Comparison of ENCODE assay signal across 11 cellular contexts in genomic region chr12:58916153-58916709, GRCh38. TPM values are rescaled to one million over a fixed set of nuclear protein-coding genes. Genes with fewer than 3 reads are reported as not detected.
DNase-seq lines count a peak whose midpoint lies in the region; ATAC-seq, FAIRE-seq and TF ChIP-seq lines count a peak whose summit lies in the region.
"Had no signal": no experiment of that assay in that cellular context is flagged by ENCODE, and none has a peak within 500 bp of the region (broad histone marks: within the 10 kb centered on the region; RNA-seq: fewer than 3 reads in every experiment).

No MANE protein-coding gene starts in this region.

- intact Hi-C loops in breast epithelium (cut with DNase I; ENCODE audit: low total_unique reads), result no loop called here
- intact Hi-C loops in left lung (cut with DNase I), result no loop called here
- intact Hi-C loops in activated CD8-positive, alpha-beta T cell treated with anti-CD3 and anti-CD28 coated beads for 36 hours (cut with micrococcal nuclease), result no loop called here
- intact Hi-C loops in natural killer cell (cut with micrococcal nuclease), result no loop called here

- DNase-seq in breast epithelium (ENCODE audit: low spot score in 2 of 2), result no peak
- DNase-seq in left lung, result no peak
- no peak for DNase-seq in small intestine
- no peak for DNase-seq in activated CD8-positive, alpha-beta T cell treated with anti-CD3 and anti-CD28 coated beads for 36 hours
- DNase-seq in natural killer cell, result no peak
- no peak for DNase-seq in mesenteric fat pad (ENCODE audit: low spot score)
- DNase-seq in NCI-H82 treated with DMSO at 0.1 percent for 48 hours (lab: John Stamatoyannopoulos, UW; ENCODE audit: unreplicated experiment), result no peak
- DNase-seq: activated T-cell treated with anti-CD3 and anti-CD28 coated beads, Interleukin-2, amount 50 U/mL, for 1 hour; NCI-H526 treated with DMSO at 0.1 percent for 48 hours had no signal

- H3K4me3 ChIP-seq in HUES48 (ENCODE audit: low read depth, low read length) (peak overlapping the region; percentile 6; the same call in 1 of the 2 replicates), breast epithelium (peak overlapping the region; percentile 88 to 92 (median 92)), left lung (peak overlapping the region in 1 of 2 donors; percentile 61), small intestine (ENCODE audit: low read depth in 1 of 2, low read length in 2 of 2) (peak overlapping the region; percentile 15 to 46)

- no peak overlapping the region for H3K27ac Mint-ChIP-seq in activated CD8-positive, alpha-beta T cell treated with anti-CD3 and anti-CD28 coated beads for 36 hours
- no peak overlapping the region for H3K27ac Mint-ChIP-seq in natural killer cell

- H3K36me3 ChIP-seq in HUES48 (ENCODE audit: control insufficient read depth, insufficient read depth, low read length) (peaks cover 7% of the 10 kb centered on the region; the same call in 1 of the 2 replicates), breast epithelium (no peaks in the 10 kb centered on the region), left lung (no peaks in the 10 kb centered on the region), small intestine (ENCODE audit: control insufficient read depth in 2 of 2, insufficient read depth in 2 of 2, low read length in 2 of 2) (no peaks in the 10 kb centered on the region)

- H3K9me3 ChIP-seq in HUES48 (ENCODE audit: control insufficient read depth, insufficient read depth, low read length), result no peaks in the 10 kb centered on the region
- H3K9me3 ChIP-seq in breast epithelium, result no peaks in the 10 kb centered on the region
- no peaks in the 10 kb centered on the region for H3K9me3 ChIP-seq in left lung
- no peaks in the 10 kb centered on the region for H3K9me3 ChIP-seq in small intestine (ENCODE audit: control insufficient read depth, low read depth)

- TF ChIP-seq POLR2A in breast epithelium (IDR thresholded peaks at IDR 0.05), result no peak

- no peaks in the 10 kb centered on the region for H3K36me3 Mint-ChIP-seq in activated CD8-positive, alpha-beta T cell treated with anti-CD3 and anti-CD28 coated beads for 36 hours (ENCODE audit: low read depth)
- H3K36me3 Mint-ChIP-seq in natural killer cell, result no peaks in the 10 kb centered on the region

- FAIRE-seq in small intestine (lab: Jason Lieb, UNC), result no peak

- peak overlapping the region; percentile 15; the same call in 1 of the 2 replicates for H3K9ac ChIP-seq in HUES48 (ENCODE audit: low read depth, low read length)

- CTCF ChIA-PET in activated CD8-positive, alpha-beta T cell treated with anti-CD3 and anti-CD28 coated beads for 36 hours (lab: Charles Lee), result no interaction called here

- ATAC-seq in left lung, result no peak
- ATAC-seq in activated CD8-positive, alpha-beta T cell treated with anti-CD3 and anti-CD28 coated beads for 36 hours, result no peak
- ATAC-seq in natural killer cell, result no peak

- POLR2A ChIA-PET in activated CD8-positive, alpha-beta T cell treated with anti-CD3 and anti-CD28 coated beads for 36 hours (lab: Charles Lee), result no interaction called here

- H3K4me3 Mint-ChIP-seq in activated CD8-positive, alpha-beta T cell treated with anti-CD3 and anti-CD28 coated beads for 36 hours, result no peak overlapping the region
- no peak overlapping the region for H3K4me3 Mint-ChIP-seq in natural killer cell
- H3K4me3 Mint-ChIP-seq: central memory CD8-positive, alpha-beta T cell had no signal

- 7 to 30% (median 27%) methylated on average over 2 of the region's 2 CpGs for WGBS in small intestine, 3 donors

- H3K4me1 ChIP-seq in HUES48 (ENCODE audit: control insufficient read depth, insufficient read depth, low read length) (peaks cover 43% of the 10 kb centered on the region), breast epithelium (no peaks in the 10 kb centered on the region), left lung (peaks cover 0 to 10% of the 10 kb centered on the region in 2 donors), small intestine (ENCODE audit: control insufficient read depth in 2 of 2, insufficient read depth in 1 of 2, low read depth in 1 of 2, low read length in 1 of 2) (no peaks in the 10 kb centered on the region)

- H3K4me1 Mint-ChIP-seq in activated CD8-positive, alpha-beta T cell treated with anti-CD3 and anti-CD28 coated beads for 36 hours (ENCODE audit: low read depth), result peaks cover 2% of the 10 kb centered on the region
- no peaks in the 10 kb centered on the region for H3K4me1 Mint-ChIP-seq in natural killer cell
- H3K4me1 Mint-ChIP-seq: central memory CD8-positive, alpha-beta T cell had no signal

- H3K27me3 ChIP-seq in HUES48 (ENCODE audit: control insufficient read depth, insufficient read depth, low read length) (peaks cover 18% of the 10 kb centered on the region), breast epithelium (no peaks in the 10 kb centered on the region), left lung (peaks cover 0 to 33% of the 10 kb centered on the region in 2 donors), small intestine (ENCODE audit: control insufficient read depth in 2 of 2, insufficient read depth in 2 of 2, low read length in 2 of 2) (no peaks in the 10 kb centered on the region)

- TF ChIP-seq CTCF in breast epithelium (IDR thresholded peaks at IDR 0.05) (no peak), left lung (IDR thresholded peaks at IDR 0.05) (no peak), natural killer cell (IDR thresholded peaks at IDR 0.05) (no peak)
- TF ChIP-seq CTCF in activated CD8-positive, alpha-beta T cell treated with anti-CD3 and anti-CD28 coated beads for 36 hours (IDR thresholded peaks at IDR 0.05), result no peak

- H3K9me3 Mint-ChIP-seq in activated CD8-positive, alpha-beta T cell treated with anti-CD3 and anti-CD28 coated beads for 36 hours, result no peaks in the 10 kb centered on the region
- H3K9me3 Mint-ChIP-seq in natural killer cell, result peaks cover 5 to 6% of the 10 kb centered on the region in 2 donors

- H3K27ac ChIP-seq in HUES48 (ENCODE audit: low read depth, low read length) (peak overlapping the region; percentile 59), breast epithelium (peak overlapping the region; percentile 96 to 98), left lung (peak overlapping the region; percentile 45 to 97), small intestine (ENCODE audit: low read depth in 1 of 2, low read length in 1 of 2) (no peak overlapping the region)

- peaks cover 23% of the 10 kb centered on the region for H3K27me3 Mint-ChIP-seq in activated CD8-positive, alpha-beta T cell treated with anti-CD3 and anti-CD28 coated beads for 36 hours
- peaks cover 3 to 19% of the 10 kb centered on the region in 2 donors for H3K27me3 Mint-ChIP-seq in natural killer cell (ENCODE audit: low read depth in 2 of 2)
- H3K27me3 Mint-ChIP-seq: central memory CD8-positive, alpha-beta T cell had no signal

RNA-seq across cellular contexts. Expression of gene LRIG3, which starts 4.1 kb away (rescaled TPM):
- total RNA-seq in breast epithelium (100 to 1,000 TPM; 116 to 139 (median 125) TPM), left lung (10 to 100 TPM; 26.8 to 28.6 TPM), natural killer cell (under 1 TPM in 1 of 3 donors, not detected in 2; 0.18 TPM), mesenteric fat pad (17.6 TPM)
- polyA plus RNA-seq in small intestine, result 10 to 100 TPM in 1 of 3 donors, 1 to 10 TPM in 2; 3.6 to 21.6 (median 3.8) TPM
- total RNA-seq in activated CD8-positive, alpha-beta T cell treated with anti-CD3 and anti-CD28 coated beads for 36 hours, result not detected

Comparison
In these comparisons a context has a peak if more than half of its experiments do, and no peak if none do; other contexts are left out.
1. H3K27ac ChIP-seq: peak in HUES48 (single experiment), breast epithelium (2 of 2) and left lung (2 of 2); none in small intestine (0 of 2).
2. RNA of gene LRIG3, which starts 4.1 kb away (total RNA-seq): 116 to 139 TPM in breast epithelium, 26.8 to 28.6 TPM in left lung and 17.6 TPM in mesenteric fat pad (single experiment); not detected in activated CD8-positive, alpha-beta T cell treated with anti-CD3 and anti-CD28 coated beads for 36 hours and 0.18 TPM in natural killer cell; every median in the first group is over 10 times any median in the second.